In the genomic region with DNA sequence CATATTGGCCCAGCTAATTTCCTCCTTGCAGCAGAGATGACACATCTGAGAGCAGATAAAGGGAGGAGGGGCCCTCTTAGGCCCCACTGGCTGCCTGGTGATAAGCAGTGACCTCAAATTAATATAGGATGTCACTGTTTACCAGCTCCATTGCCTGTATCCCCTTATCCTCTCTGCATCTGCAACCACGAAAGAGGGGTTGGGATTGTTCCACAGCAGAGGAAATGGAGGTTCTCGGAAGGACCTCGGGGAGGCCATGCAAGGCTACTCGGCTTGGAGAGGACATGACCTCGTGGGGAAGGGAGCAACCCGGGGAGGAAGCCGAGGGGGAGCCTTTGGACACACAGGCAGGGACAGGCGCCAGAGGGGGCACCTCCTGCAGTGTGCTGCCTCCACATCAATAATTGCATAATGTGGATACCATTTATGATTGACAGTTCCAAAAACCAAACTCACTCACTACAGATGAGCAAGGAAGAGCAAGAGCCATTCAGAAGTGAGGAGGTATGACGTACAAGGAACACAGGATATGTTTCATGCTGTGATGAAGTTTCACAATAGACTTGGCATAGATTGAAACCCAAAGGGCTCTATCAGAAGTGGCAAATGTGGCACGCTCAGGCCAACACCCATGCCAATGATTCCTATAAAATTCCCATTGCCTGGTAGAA, we compare ENCODE assay signal across 15 cellular contexts. TPM values are rescaled to one million over a fixed set of nuclear protein-coding genes. Genes with fewer than 3 reads are reported as not detected.
DNase-seq lines count a peak whose midpoint lies in the region; ATAC-seq and TF ChIP-seq lines count a peak whose summit lies in the region.
"Had no signal": no experiment of that assay in that cellular context is flagged by ENCODE, and none has a peak within 500 bp of the region (broad histone marks: within the 10 kb centered on the region; RNA-seq: fewer than 3 reads in every experiment).

No MANE protein-coding gene starts in this region.

- H3F3A ChIP-seq in PC-9 (ENCODE audit: insufficient read depth, low read depth) = peaks cover 34% of the 10 kb centered on the region; the same call in 1 of the 2 replicates
- no peaks in the 10 kb centered on the region for H3F3A ChIP-seq in GM23338 (replicated peaks; ENCODE audit: low read depth)

- H3K4me3 Mint-ChIP-seq in GM23338 = no peak overlapping the region
- H3K4me3 Mint-ChIP-seq: CD8-positive, alpha-beta T cell had no signal

- peaks cover 28% of the 10 kb centered on the region for H3K4me1 ChIP-seq in PC-9 (replicated peaks; ENCODE audit: insufficient read depth)
- no peaks in the 10 kb centered on the region for H3K4me1 ChIP-seq in GM23338 (ENCODE audit: insufficient read depth)
- H3K4me1 ChIP-seq: colonic mucosa had no signal

- H3K79me2 ChIP-seq in PC-9 (ENCODE audit: low read depth) (no peaks in the 10 kb centered on the region), GM23338 (replicated peaks; ENCODE audit: insufficient read depth) (no peaks in the 10 kb centered on the region)

- H3K27ac Mint-ChIP-seq in GM23338 = no peak overlapping the region
- H3K27ac Mint-ChIP-seq: CD8-positive, alpha-beta T cell had no signal

- CTCF ChIA-PET in PC-9 (lab: Charles Lee) = no interaction called here

- H3K36me3 ChIP-seq in PC-9 (ENCODE audit: low read depth) = no peaks in the 10 kb centered on the region
- no peaks in the 10 kb centered on the region for H3K36me3 ChIP-seq in GM23338 (ENCODE audit: insufficient read depth)
- H3K36me3 ChIP-seq: colonic mucosa, neutrophil had no signal

- POLR2A ChIA-PET in PC-9 (lab: Charles Lee; ENCODE audit: unreplicated experiment) = no interaction called here

- H4K20me1 ChIP-seq in PC-9 (ENCODE audit: insufficient read depth) (no peaks in the 10 kb centered on the region), GM23338 (replicated peaks; ENCODE audit: insufficient read depth) (no peaks in the 10 kb centered on the region)

- H3K27me3 Mint-ChIP-seq in GM23338 (ENCODE audit: insufficient read depth, low read depth, poor library complexity) = peaks cover 4% of the 10 kb centered on the region

- DNase-seq in HUDEP-2 (lab: John Stamatoyannopoulos, UW; ENCODE audit: unreplicated experiment in 76 of 76) = peak in 73 of 76 experiments; percentile 15 to 89 (median 59)
- DNase-seq in PC-9 = peak in 1 of 2 experiments; percentile 80
- DNase-seq in dermis blood vessel endothelial cell = peak; percentile 28
- peak; percentile 70 for DNase-seq in posterior vena cava (ENCODE audit: low spot score)
- DNase-seq in NCI-H1105 (lab: John Stamatoyannopoulos, UW) = no peak
- DNase-seq in globus pallidus (ENCODE audit: low spot score) = no peak
- no peak for DNase-seq in GM23338 (ENCODE audit: low spot score)
- DNase-seq: activated CD4-positive, CD25-positive, alpha-beta regulatory T cell treated with anti-CD3 and anti-CD28 coated beads, Interleukin-2, amount 50 U/mL, for 72 hours; CD8-positive, alpha-beta T cell; colonic mucosa; NCI-H2081; SW 1271 had no signal

- TF ChIP-seq CTCF in PC-9 (conservative IDR thresholded peaks at IDR 0.05) = no peak
- no peak for TF ChIP-seq CTCF in GM23338 (conservative IDR thresholded peaks at IDR 0.05; ENCODE audit: low read depth in 2 of 2)

- H3K4me1 Mint-ChIP-seq in GM23338 = peaks cover 17% of the 10 kb centered on the region

- no peaks in the 10 kb centered on the region for H3K9me3 Mint-ChIP-seq in GM23338
- H3K9me3 Mint-ChIP-seq: CD8-positive, alpha-beta T cell had no signal

- no peaks in the 10 kb centered on the region for H3K36me3 Mint-ChIP-seq in GM23338 (ENCODE audit: low read depth)
- H3K36me3 Mint-ChIP-seq: CD8-positive, alpha-beta T cell had no signal

- H3K4me2 ChIP-seq in PC-9 = peak overlapping the region; percentile 53
- no peak overlapping the region for H3K4me2 ChIP-seq in GM23338

- H2AFZ ChIP-seq in PC-9 (no peak overlapping the region), GM23338 (no peak overlapping the region)

- H3K9me2 ChIP-seq in PC-9 (ENCODE audit: insufficient read depth) (no peaks in the 10 kb centered on the region), GM23338 (ENCODE audit: insufficient read depth) (no peaks in the 10 kb centered on the region)

- intact Hi-C loops in PC-9 (cut with micrococcal nuclease; ENCODE audit: unreplicated experiment) = no loop called here
- intact Hi-C loops in posterior vena cava (cut with DNase I) = no loop called here

- peak overlapping the region; percentile 53 for H3K27ac ChIP-seq in PC-9
- no peak overlapping the region for H3K27ac ChIP-seq in GM23338 (ENCODE audit: low read depth)
- H3K27ac ChIP-seq: colonic mucosa, neutrophil, skin epidermis had no signal

- H3K27me3 ChIP-seq in PC-9 (ENCODE audit: insufficient read depth, low read depth) = no peaks in the 10 kb centered on the region
- H3K27me3 ChIP-seq in GM23338 (ENCODE audit: insufficient read depth) = no peaks in the 10 kb centered on the region
- H3K27me3 ChIP-seq: colonic mucosa had no signal

- ATAC-seq in GM19452 (IDR thresholded peaks at IDR 0.05; ENCODE audit: unreplicated experiment) (no peak), GM23338 (no peak)
- ATAC-seq: CD8-positive, alpha-beta T cell had no signal

- H3K4me3 ChIP-seq in PC-9 (no peak overlapping the region), GM23338 (no peak overlapping the region)
- H3K4me3 ChIP-seq: colonic mucosa, skin epidermis had no signal

- no peaks in the 10 kb centered on the region for H3K9me3 ChIP-seq in PC-9 (ENCODE audit: insufficient read depth, low read depth)
- H3K9me3 ChIP-seq: colonic mucosa, neutrophil had no signal

- BruUV-seq in PC-9 (replicated peaks; lab: Mats Ljungman, UMichigan) = no TSS peak

TF ChIP-seq in GM23338, 12 proteins besides CTCF, POLR2A, EP300 and RAD21:
- no peak for TF ChIP-seq JUNB (IDR thresholded peaks at IDR 0.05; ENCODE audit: unreplicated experiment)
- no peak for TF ChIP-seq ZNF114 (CRISPR knock-in tag; IDR thresholded peaks at IDR 0.05)
- no peak for TF ChIP-seq STAT1 (IDR thresholded peaks at IDR 0.05; ENCODE audit: unreplicated experiment)
- TF ChIP-seq, protein P1, sequence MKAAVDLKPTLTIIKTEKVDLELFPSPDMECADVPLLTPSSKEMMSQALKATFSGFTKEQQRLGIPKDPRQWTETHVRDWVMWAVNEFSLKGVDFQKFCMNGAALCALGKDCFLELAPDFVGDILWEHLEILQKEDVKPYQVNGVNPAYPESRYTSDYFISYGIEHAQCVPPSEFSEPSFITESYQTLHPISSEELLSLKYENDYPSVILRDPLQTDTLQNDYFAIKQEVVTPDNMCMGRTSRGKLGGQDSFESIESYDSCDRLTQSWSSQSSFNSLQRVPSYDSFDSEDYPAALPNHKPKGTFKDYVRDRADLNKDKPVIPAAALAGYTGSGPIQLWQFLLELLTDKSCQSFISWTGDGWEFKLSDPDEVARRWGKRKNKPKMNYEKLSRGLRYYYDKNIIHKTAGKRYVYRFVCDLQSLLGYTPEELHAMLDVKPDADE (IDR thresholded peaks at IDR 0.05) = no peak
- TF ChIP-seq NANOG (IDR thresholded peaks at IDR 0.05; ENCODE audit: borderline replicate concordance) = no peak
- TF ChIP-seq EZH2 (IDR thresholded peaks at IDR 0.05; ENCODE audit: low read depth, unreplicated experiment) = no peak

RNA-seq across cellular contexts. Expression of a gene that starts 43.9 kb away (rescaled TPM):
- total RNA-seq in PC-9 (2021) (32.3 and 34.5 TPM in 2 replicates), dermis blood vessel endothelial cell (13.1 and 23.5 TPM in 2 replicates), posterior vena cava (1 to 10 TPM; 4.3 to 6.8 TPM)
- total RNA-seq in GM23338 (2014; rRNA removed; shearing (Covaris generic)) = 4.8 and 7.9 TPM in 2 replicates
- 7.0 and 7.9 TPM in 2 replicates for polyA plus RNA-seq in GM23338 (2016; fragmentation: Nextera tagmentation; extraction: Ambion mirVana)

RNA-seq across cellular contexts. Expression of a gene that starts 56.6 kb away (rescaled TPM):
- total RNA-seq in PC-9 (2021) (not detected in 2 replicates), dermis blood vessel endothelial cell (not detected in 2 replicates), posterior vena cava (1 to 10 TPM; 1.2 to 1.4 TPM)
- total RNA-seq in GM23338 (2014; rRNA removed; shearing (Covaris generic)) = 0.16 and 0.28 TPM in 2 replicates
- polyA plus RNA-seq in GM23338 (2016; fragmentation: Nextera tagmentation; extraction: Ambion mirVana) = 0.31 TPM in 1 of 2 replicates, not detected in the other
- total RNA-seq: CD8-positive, alpha-beta T cell had no signal

Comparison
In these comparisons a context has a peak if more than half of its experiments do, and no peak if none do; other contexts are left out.
1. DNase-seq: peak in HUDEP-2 (73 of 76), dermis blood vessel endothelial cell (single experiment) and posterior vena cava (single experiment); none in NCI-H1105 (single experiment), globus pallidus (single experiment) and GM23338 (single experiment).